11 cellular contexts compared by ENCODE assay signal in genomic region chr2:101446869-101447268, GRCh38. TPM values are rescaled to one million over a fixed set of nuclear protein-coding genes. Genes with fewer than 3 reads are reported as not detected.
DNase-seq lines count a peak whose midpoint lies in the region; ATAC-seq and TF ChIP-seq lines count a peak whose summit lies in the region.
"Had no signal": no experiment of that assay in that cellular context is flagged by ENCODE, and none has a peak within 500 bp of the region (broad histone marks: within the 10 kb centered on the region; RNA-seq: fewer than 3 reads in every experiment).

No MANE protein-coding gene starts in this region.

- H3K27ac Mint-ChIP-seq in activated CD8-positive, alpha-beta T cell treated with anti-CD3 and anti-CD28 coated beads for 36 hours = no peak overlapping the region
- H3K27ac Mint-ChIP-seq in activated CD8-positive, alpha-beta T cell treated with anti-CD3 and anti-CD28 coated beads, Interleukin-2, amount 10 ng/mL, durations not matched to agents 7 days and 5 days = no peak overlapping the region
- H3K27ac Mint-ChIP-seq in stimulated activated naive CD8-positive, alpha-beta T cell treated with anti-CD3 and anti-CD28 coated beads, Interleukin-15, Interleukin-2, amounts not matched to agents 100 ng/mL and 50 ng/mL, for 24 hours = peak overlapping the region; percentile 75

- no peak for TF ChIP-seq CTCF in activated CD8-positive, alpha-beta T cell treated with anti-CD3 and anti-CD28 coated beads for 36 hours (IDR thresholded peaks at IDR 0.05)
- TF ChIP-seq CTCF in choroid plexus epithelial cell (conservative IDR thresholded peaks at IDR 0.05; ENCODE audit: low read depth, low read length) = no peak
- no peak for TF ChIP-seq CTCF in lower lobe of right lung (IDR thresholded peaks at IDR 0.05)

- POLR2A ChIA-PET in activated CD8-positive, alpha-beta T cell treated with anti-CD3 and anti-CD28 coated beads for 36 hours (lab: Charles Lee) = interaction anchor here (1.0 kb wide), 1 partner anchor 28 kb away, joined by 3 read pairs; the partner anchor contains the start of gene RFX8
- POLR2A ChIA-PET in activated CD8-positive, alpha-beta T cell treated with anti-CD3 and anti-CD28 coated beads, Interleukin-2, amount 10 ng/mL, durations not matched to agents 7 days and 5 days (lab: Charles Lee) = interaction anchor here (0.6 kb wide), 1 partner anchor 188 kb away, joined by 3 read pairs; no protein-coding TSS in a partner anchor

- peaks cover 3% of the 10 kb centered on the region for H3K36me3 Mint-ChIP-seq in activated CD8-positive, alpha-beta T cell treated with anti-CD3 and anti-CD28 coated beads for 36 hours (ENCODE audit: low read depth)
- H3K36me3 Mint-ChIP-seq in activated CD8-positive, alpha-beta T cell treated with anti-CD3 and anti-CD28 coated beads, Interleukin-2, amount 10 ng/mL, durations not matched to agents 7 days and 5 days (ENCODE audit: low read depth) = peaks cover 17% of the 10 kb centered on the region
- peaks cover 4% of the 10 kb centered on the region for H3K36me3 Mint-ChIP-seq in stimulated activated naive CD8-positive, alpha-beta T cell treated with anti-CD3 and anti-CD28 coated beads, Interleukin-15, Interleukin-2, amounts not matched to agents 100 ng/mL and 50 ng/mL, for 24 hours (ENCODE audit: low read depth)

- H3K4me3 ChIP-seq in choroid plexus epithelial cell (ENCODE audit: low read depth, low read length) (no peak overlapping the region), lower lobe of right lung (no peak overlapping the region)
- no peak overlapping the region for H3K4me3 ChIP-seq in effector memory CD4-positive, alpha-beta T cell (ENCODE audit: insufficient read depth, low read depth, low read length, poor library complexity, severe bottlenecking)
- H3K4me3 ChIP-seq: upper lobe of left lung had no signal

- CTCF ChIA-PET in activated CD8-positive, alpha-beta T cell treated with anti-CD3 and anti-CD28 coated beads for 36 hours (lab: Charles Lee) = no interaction called here
- CTCF ChIA-PET in activated CD8-positive, alpha-beta T cell treated with anti-CD3 and anti-CD28 coated beads, Interleukin-2, amount 10 ng/mL, durations not matched to agents 7 days and 5 days (lab: Charles Lee) = no interaction called here

- H3K4me1 Mint-ChIP-seq in activated CD8-positive, alpha-beta T cell treated with anti-CD3 and anti-CD28 coated beads for 36 hours (ENCODE audit: low read depth) = peaks cover 20% of the 10 kb centered on the region
- H3K4me1 Mint-ChIP-seq in activated CD8-positive, alpha-beta T cell treated with anti-CD3 and anti-CD28 coated beads, Interleukin-2, amount 10 ng/mL, durations not matched to agents 7 days and 5 days (ENCODE audit: low read depth) = peaks cover 24% of the 10 kb centered on the region
- H3K4me1 Mint-ChIP-seq in stimulated activated naive CD8-positive, alpha-beta T cell treated with anti-CD3 and anti-CD28 coated beads, Interleukin-15, Interleukin-2, amounts not matched to agents 100 ng/mL and 50 ng/mL, for 24 hours (ENCODE audit: low read depth) = peaks cover 34% of the 10 kb centered on the region

- no peaks in the 10 kb centered on the region for H3K4me1 ChIP-seq in effector memory CD4-positive, alpha-beta T cell (ENCODE audit: control insufficient read depth, insufficient read depth, low read length, poor library complexity, severe bottlenecking)
- no peaks in the 10 kb centered on the region for H3K4me1 ChIP-seq in lower lobe of right lung
- H3K4me1 ChIP-seq: upper lobe of left lung had no signal

- peak; percentile 66 for ATAC-seq in activated CD8-positive, alpha-beta T cell treated with anti-CD3 and anti-CD28 coated beads for 36 hours
- ATAC-seq in activated CD8-positive, alpha-beta T cell treated with anti-CD3 and anti-CD28 coated beads, Interleukin-2, amount 10 ng/mL, durations not matched to agents 7 days and 5 days = no peak
- ATAC-seq in lower lobe of right lung = no peak

- H3K27me3 ChIP-seq in effector memory CD4-positive, alpha-beta T cell (replicated peaks; ENCODE audit: control insufficient read depth, insufficient read depth, low read length, poor library complexity, severe bottlenecking) = no peaks in the 10 kb centered on the region
- no peaks in the 10 kb centered on the region for H3K27me3 ChIP-seq in lower lobe of right lung (ENCODE audit: low read depth)
- H3K27me3 ChIP-seq: upper lobe of left lung had no signal

- no peak overlapping the region for H3K4me3 Mint-ChIP-seq in activated CD8-positive, alpha-beta T cell treated with anti-CD3 and anti-CD28 coated beads for 36 hours
- no peak overlapping the region for H3K4me3 Mint-ChIP-seq in activated CD8-positive, alpha-beta T cell treated with anti-CD3 and anti-CD28 coated beads, Interleukin-2, amount 10 ng/mL, durations not matched to agents 7 days and 5 days
- no peak overlapping the region for H3K4me3 Mint-ChIP-seq in stimulated activated naive CD8-positive, alpha-beta T cell treated with anti-CD3 and anti-CD28 coated beads, Interleukin-15, Interleukin-2, amounts not matched to agents 100 ng/mL and 50 ng/mL, for 24 hours

- DNase-seq in activated CD8-positive, alpha-beta T cell treated with anti-CD3 and anti-CD28 coated beads for 36 hours = peak; percentile 16
- DNase-seq in activated CD8-positive, alpha-beta T cell treated with anti-CD3 and anti-CD28 coated beads, Interleukin-2, amount 10 ng/mL, durations not matched to agents 7 days and 5 days = no peak
- peak; percentile 45 to 79 for DNase-seq in NOMO-1 (lab: John Stamatoyannopoulos, UW; ENCODE audit: unreplicated experiment in 2 of 2)
- DNase-seq in choroid plexus epithelial cell (ENCODE audit: low read depth) = peak; percentile 50
- no peak for DNase-seq in COLO668 (lab: John Stamatoyannopoulos, UW; ENCODE audit: unreplicated experiment)
- no peak for DNase-seq in effector memory CD4-positive, alpha-beta T cell
- DNase-seq in lower lobe of right lung = no peak
- DNase-seq: NCI-H187 treated with DMSO at 0.1 percent for 48 hours, SW 1271, upper lobe of left lung had no signal

- H3K27me3 Mint-ChIP-seq in activated CD8-positive, alpha-beta T cell treated with anti-CD3 and anti-CD28 coated beads for 36 hours = peaks cover 1% of the 10 kb centered on the region
- peaks cover 4% of the 10 kb centered on the region for H3K27me3 Mint-ChIP-seq in activated CD8-positive, alpha-beta T cell treated with anti-CD3 and anti-CD28 coated beads, Interleukin-2, amount 10 ng/mL, durations not matched to agents 7 days and 5 days (ENCODE audit: low read depth)
- peaks cover 11% of the 10 kb centered on the region for H3K27me3 Mint-ChIP-seq in stimulated activated naive CD8-positive, alpha-beta T cell treated with anti-CD3 and anti-CD28 coated beads, Interleukin-15, Interleukin-2, amounts not matched to agents 100 ng/mL and 50 ng/mL, for 24 hours

- no peak overlapping the region for H3K27ac ChIP-seq in effector memory CD4-positive, alpha-beta T cell (ENCODE audit: insufficient read depth, low read length, poor library complexity, severe bottlenecking)
- H3K27ac ChIP-seq in lower lobe of right lung = no peak overlapping the region
- H3K27ac ChIP-seq: upper lobe of left lung had no signal

- intact Hi-C loops in activated CD8-positive, alpha-beta T cell treated with anti-CD3 and anti-CD28 coated beads for 36 hours (cut with micrococcal nuclease) = no loop called here
- intact Hi-C loops in lower lobe of right lung (cut with DNase I) = no loop called here

- H3K9me3 ChIP-seq in effector memory CD4-positive, alpha-beta T cell (ENCODE audit: control insufficient read depth, low read length) = no peaks in the 10 kb centered on the region
- no peaks in the 10 kb centered on the region for H3K9me3 ChIP-seq in lower lobe of right lung
- H3K9me3 ChIP-seq: upper lobe of left lung had no signal

- H3K9me3 Mint-ChIP-seq in activated CD8-positive, alpha-beta T cell treated with anti-CD3 and anti-CD28 coated beads for 36 hours = peaks cover 6% of the 10 kb centered on the region
- H3K9me3 Mint-ChIP-seq in activated CD8-positive, alpha-beta T cell treated with anti-CD3 and anti-CD28 coated beads, Interleukin-2, amount 10 ng/mL, durations not matched to agents 7 days and 5 days (ENCODE audit: insufficient read depth) = peaks cover 5% of the 10 kb centered on the region
- peaks cover 8% of the 10 kb centered on the region for H3K9me3 Mint-ChIP-seq in stimulated activated naive CD8-positive, alpha-beta T cell treated with anti-CD3 and anti-CD28 coated beads, Interleukin-15, Interleukin-2, amounts not matched to agents 100 ng/mL and 50 ng/mL, for 24 hours

- H3K36me3 ChIP-seq in effector memory CD4-positive, alpha-beta T cell (ENCODE audit: control insufficient read depth, insufficient read depth, low read length) = no peaks in the 10 kb centered on the region
- no peaks in the 10 kb centered on the region for H3K36me3 ChIP-seq in lower lobe of right lung
- H3K36me3 ChIP-seq: upper lobe of left lung had no signal

RNA-seq across cellular contexts. Expression of gene RFX8, which starts 28.0 kb away (rescaled TPM):
- under 1 TPM in 1 of 2 experiments, not detected in 1; 0.18 TPM for total RNA-seq in activated CD8-positive, alpha-beta T cell treated with anti-CD3 and anti-CD28 coated beads for 36 hours
- 1 to 10 TPM; 2.2 to 2.8 TPM for total RNA-seq in activated CD8-positive, alpha-beta T cell treated with anti-CD3 and anti-CD28 coated beads, Interleukin-2, amount 10 ng/mL, durations not matched to agents 7 days and 5 days
- not detected for total RNA-seq in lower lobe of right lung

RNA-seq across cellular contexts. Expression of gene CREG2, which starts 59.6 kb away (rescaled TPM):
- total RNA-seq in activated CD8-positive, alpha-beta T cell treated with anti-CD3 and anti-CD28 coated beads for 36 hours = not detected
- total RNA-seq in activated CD8-positive, alpha-beta T cell treated with anti-CD3 and anti-CD28 coated beads, Interleukin-2, amount 10 ng/mL, durations not matched to agents 7 days and 5 days = not detected
- total RNA-seq in lower lobe of right lung = not detected

Comparison
In these comparisons a context has a peak if more than half of its experiments do, and no peak if none do; other contexts are left out.
1. DNase-seq: peak in activated CD8-positive, alpha-beta T cell treated with anti-CD3 and anti-CD28 coated beads for 36 hours (single experiment), NOMO-1 (2 of 2) and choroid plexus epithelial cell (single experiment); none in activated CD8-positive, alpha-beta T cell treated with anti-CD3 and anti-CD28 coated beads, Interleukin-2, amount 10 ng/mL, durations not matched to agents 7 days and 5 days (single experiment), COLO668 (single experiment), effector memory CD4-positive, alpha-beta T cell (0 of 3) and lower lobe of right lung (single experiment).